In the genomic region with DNA sequence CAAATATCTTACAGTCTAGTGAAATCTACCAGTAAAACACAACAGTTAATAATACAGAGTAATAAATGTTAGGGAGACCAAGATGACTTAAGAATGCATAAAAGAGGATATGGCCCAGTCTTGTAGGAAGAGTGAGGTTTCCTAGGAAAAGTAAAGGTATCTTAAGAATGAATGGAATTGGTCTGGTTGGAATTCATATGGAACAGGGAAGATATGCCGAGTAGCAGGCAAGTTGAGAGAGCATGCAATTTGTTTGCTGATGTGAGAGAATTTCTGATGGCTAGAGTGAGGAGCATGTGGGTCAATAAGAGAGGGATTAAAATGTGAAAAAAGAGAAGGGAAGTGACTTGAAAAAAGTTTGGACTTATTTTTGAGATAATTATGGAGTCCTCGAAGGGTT, we compare ENCODE assay signal across 29 cellular contexts.
"Had no signal": no experiment of that assay in that cellular context is flagged by ENCODE, and none has a peak within 500 bp of the region (broad histone marks: within the 10 kb centered on the region; RNA-seq: fewer than 3 reads in every experiment).

No MANE protein-coding gene starts in this region.

- H3K4me1 Mint-ChIP-seq: activated CD4-positive, alpha-beta memory T cell treated with anti-CD3 and anti-CD28 coated beads, Interleukin-2, amount 10 ng/mL, durations not matched to agents 7 days and 5 days; activated CD4-positive, alpha-beta T cell treated with anti-CD3 and anti-CD28 coated beads, Interleukin-2, amount 10 ng/mL, durations not matched to agents 7 days and 5 days; activated naive CD4-positive, alpha-beta T cell treated with anti-CD3 and anti-CD28 coated beads, Interleukin-2, amount 10 ng/mL, durations not matched to agents 7 days and 5 days; activated naive CD8-positive, alpha-beta T cell treated with anti-CD3 and anti-CD28 coated beads, Interleukin-2, amount 10 ng/mL, durations not matched to agents 7 days and 5 days; central memory CD8-positive, alpha-beta T cell had no signal

- H3K9me3 Mint-ChIP-seq: activated CD4-positive, alpha-beta memory T cell treated with anti-CD3 and anti-CD28 coated beads, Interleukin-2, amount 10 ng/mL, durations not matched to agents 7 days and 5 days; activated CD4-positive, alpha-beta T cell treated with anti-CD3 and anti-CD28 coated beads, Interleukin-2, amount 10 ng/mL, durations not matched to agents 7 days and 5 days; activated naive CD4-positive, alpha-beta T cell treated with anti-CD3 and anti-CD28 coated beads, Interleukin-2, amount 10 ng/mL, durations not matched to agents 7 days and 5 days; activated naive CD4-positive, alpha-beta T cell treated with anti-CD3 and anti-CD28 coated beads, Interleukin-2, amount 50 U/mL, for 72 hours; activated naive CD8-positive, alpha-beta T cell treated with anti-CD3 and anti-CD28 coated beads, Interleukin-2, amount 10 ng/mL, durations not matched to agents 7 days and 5 days; activated T-cell treated with anti-CD3 and anti-CD28 coated beads, Interleukin-2, amount 50 U/mL, for 24 hours; activated T-cell treated with anti-CD3 and anti-CD28 coated beads, Interleukin-2, amount 50 U/mL, for 72 hours; central memory CD8-positive, alpha-beta T cell; dendritic cell treated with granulocyte-macrophage colony-stimulating factor and Interleukin-4, amounts not matched to agents 40 ng/mL and 50 ng/mL, for 4 days; endodermal cell had no signal

- H3K4me3 ChIP-seq: ascending aorta, coronary artery, dorsolateral prefrontal cortex, gastrocnemius medialis, heart left ventricle had no signal

- H3K4me1 ChIP-seq: gastrocnemius medialis had no signal

- ATAC-seq: activated naive CD4-positive, alpha-beta T cell treated with anti-CD3 and anti-CD28 coated beads, Interleukin-2, amount 50 U/mL, for 72 hours; activated T-cell treated with anti-CD3 and anti-CD28 coated beads, Interleukin-2, amount 50 U/mL, for 72 hours; esophagus mucosa; gastrocnemius medialis; heart left ventricle had no signal

- H3K27ac ChIP-seq: ascending aorta, brain microvascular endothelial cell, coronary artery, dorsolateral prefrontal cortex, gastrocnemius medialis, heart left ventricle had no signal

- H3K27ac Mint-ChIP-seq: activated CD4-positive, alpha-beta memory T cell treated with anti-CD3 and anti-CD28 coated beads, Interleukin-2, amount 10 ng/mL, durations not matched to agents 7 days and 5 days; activated CD4-positive, alpha-beta T cell treated with anti-CD3 and anti-CD28 coated beads, Interleukin-2, amount 10 ng/mL, durations not matched to agents 7 days and 5 days; activated naive CD4-positive, alpha-beta T cell treated with anti-CD3 and anti-CD28 coated beads, Interleukin-2, amount 10 ng/mL, durations not matched to agents 7 days and 5 days; activated naive CD4-positive, alpha-beta T cell treated with anti-CD3 and anti-CD28 coated beads, Interleukin-2, amount 50 U/mL, for 72 hours; activated naive CD8-positive, alpha-beta T cell treated with anti-CD3 and anti-CD28 coated beads, Interleukin-2, amount 10 ng/mL, durations not matched to agents 7 days and 5 days; activated T-cell treated with anti-CD3 and anti-CD28 coated beads, Interleukin-2, amount 50 U/mL, for 24 hours; activated T-cell treated with anti-CD3 and anti-CD28 coated beads, Interleukin-2, amount 50 U/mL, for 72 hours; dendritic cell treated with granulocyte-macrophage colony-stimulating factor and Interleukin-4, amounts not matched to agents 40 ng/mL and 50 ng/mL, for 4 days; endodermal cell had no signal

- H3K9me3 ChIP-seq: ascending aorta, gastrocnemius medialis, heart left ventricle had no signal

- H3K36me3 Mint-ChIP-seq: activated naive CD4-positive, alpha-beta T cell treated with anti-CD3 and anti-CD28 coated beads, Interleukin-2, amount 10 ng/mL, durations not matched to agents 7 days and 5 days; activated naive CD4-positive, alpha-beta T cell treated with anti-CD3 and anti-CD28 coated beads, Interleukin-2, amount 50 U/mL, for 72 hours; activated naive CD8-positive, alpha-beta T cell treated with anti-CD3 and anti-CD28 coated beads, Interleukin-2, amount 10 ng/mL, durations not matched to agents 7 days and 5 days had no signal

- FAIRE-seq: bronchial epithelial cell had no signal

- H3K4me3 Mint-ChIP-seq: activated CD4-positive, alpha-beta memory T cell treated with anti-CD3 and anti-CD28 coated beads, Interleukin-2, amount 10 ng/mL, durations not matched to agents 7 days and 5 days; activated CD4-positive, alpha-beta T cell treated with anti-CD3 and anti-CD28 coated beads, Interleukin-2, amount 10 ng/mL, durations not matched to agents 7 days and 5 days; activated naive CD4-positive, alpha-beta T cell treated with anti-CD3 and anti-CD28 coated beads, Interleukin-2, amount 10 ng/mL, durations not matched to agents 7 days and 5 days; activated naive CD8-positive, alpha-beta T cell treated with anti-CD3 and anti-CD28 coated beads, Interleukin-2, amount 10 ng/mL, durations not matched to agents 7 days and 5 days; activated T-cell treated with anti-CD3 and anti-CD28 coated beads, Interleukin-2, amount 50 U/mL, for 24 hours; activated T-cell treated with anti-CD3 and anti-CD28 coated beads, Interleukin-2, amount 50 U/mL, for 72 hours; central memory CD8-positive, alpha-beta T cell; dendritic cell treated with granulocyte-macrophage colony-stimulating factor and Interleukin-4, amounts not matched to agents 40 ng/mL and 50 ng/mL, for 4 days; endodermal cell had no signal

- H3K27me3 ChIP-seq: ascending aorta, brain microvascular endothelial cell, dorsolateral prefrontal cortex, gastrocnemius medialis, heart left ventricle had no signal

- H3K36me3 ChIP-seq: ascending aorta, brain microvascular endothelial cell, gastrocnemius medialis, heart left ventricle had no signal

- H3K27me3 Mint-ChIP-seq: activated CD4-positive, alpha-beta memory T cell treated with anti-CD3 and anti-CD28 coated beads, Interleukin-2, amount 10 ng/mL, durations not matched to agents 7 days and 5 days; activated CD4-positive, alpha-beta T cell treated with anti-CD3 and anti-CD28 coated beads, Interleukin-2, amount 10 ng/mL, durations not matched to agents 7 days and 5 days; activated naive CD4-positive, alpha-beta T cell treated with anti-CD3 and anti-CD28 coated beads, Interleukin-2, amount 10 ng/mL, durations not matched to agents 7 days and 5 days; activated T-cell treated with anti-CD3 and anti-CD28 coated beads, Interleukin-2, amount 50 U/mL, for 24 hours; central memory CD8-positive, alpha-beta T cell; dendritic cell treated with granulocyte-macrophage colony-stimulating factor and Interleukin-4, amounts not matched to agents 40 ng/mL and 50 ng/mL, for 4 days had no signal

- DNase-seq: activated CD4-positive, alpha-beta memory T cell treated with anti-CD3 and anti-CD28 coated beads, Interleukin-2, amount 10 ng/mL, durations not matched to agents 7 days and 5 days; activated CD4-positive, alpha-beta T cell treated with anti-CD3 and anti-CD28 coated beads for 1 hour; activated CD4-positive, alpha-beta T cell treated with anti-CD3 and anti-CD28 coated beads for 4 hours; activated CD4-positive, alpha-beta T cell treated with anti-CD3 and anti-CD28 coated beads, Interleukin-2, amount 10 ng/mL, durations not matched to agents 7 days and 5 days; activated CD4-positive, alpha-beta T cell treated with anti-CD3 and anti-CD28 coated beads, Interleukin-2, amount 50 U/mL, for 4 hours; activated CD8-positive, alpha-beta memory T cell treated with anti-CD3 and anti-CD28 coated beads, Interleukin-2, amount 50 U/mL, for 48 hours; activated gamma-delta T cell; activated naive CD4-positive, alpha-beta T cell; activated naive CD4-positive, alpha-beta T cell treated with anti-CD3 and anti-CD28 coated beads, Interleukin-2, amount 10 ng/mL, durations not matched to agents 7 days and 5 days; activated naive CD8-positive, alpha-beta T cell treated with anti-CD3 and anti-CD28 coated beads, Interleukin-2, amount 10 ng/mL, durations not matched to agents 7 days and 5 days; activated T-cell treated with anti-CD3 and anti-CD28 coated beads for 4 hours; activated T-cell treated with anti-CD3 and anti-CD28 coated beads, Interleukin-2, amount 50 U/mL, for 24 hours; activated T-cell treated with anti-CD3 and anti-CD28 coated beads, Interleukin-2, amount 50 U/mL, for 72 hours; brain microvascular endothelial cell; dorsolateral prefrontal cortex; effector memory CD4-positive, alpha-beta T cell; endodermal cell; foreskin fibroblast; gastrocnemius medialis; glutamatergic neuron; heart left ventricle; T-helper 2 cell had no signal
